10 cellular contexts compared by ENCODE assay signal in genomic region chr2:75481041-75481836, GRCh38.
A peak's percentile ranks its signal among the peaks of the same experiment; 100 is the strongest.
DNase-seq lines count a peak whose midpoint lies in the region; ATAC-seq and TF ChIP-seq lines count a peak whose summit lies in the region.
"Had no signal": no experiment of that assay in that cellular context is flagged by ENCODE, and none has a peak within 500 bp of the region (broad histone marks: within the 10 kb centered on the region; RNA-seq: fewer than 3 reads in every experiment).

No MANE protein-coding gene starts in this region.

- H3K9me3 Mint-ChIP-seq in HFFc6, result no peaks in the 10 kb centered on the region
- H3K9me3 Mint-ChIP-seq: nephron progenitor cell had no signal

- no peak overlapping the region for H3K27ac Mint-ChIP-seq in HFFc6
- H3K27ac Mint-ChIP-seq: dendritic cell treated with granulocyte-macrophage colony-stimulating factor and Interleukin-4, amounts not matched to agents 40 ng/mL and 50 ng/mL, for 4 days; nephron progenitor cell had no signal

- no peak overlapping the region for H3K4me3 ChIP-seq in BLaER1
- H3K4me3 ChIP-seq in foreskin fibroblast (ENCODE audit: low read depth in 1 of 2, low read length in 2 of 2), result no peak overlapping the region
- H3K4me3 ChIP-seq in MM.1S (ENCODE audit: low read length), result no peak overlapping the region

- no peak overlapping the region for H2AFZ ChIP-seq in MM.1S (ENCODE audit: low read length)

- peak; percentile 65 for TF ChIP-seq CTCF in HFFc6 (IDR thresholded peaks at IDR 0.05)
- peak; percentile 56 for TF ChIP-seq CTCF in foreskin fibroblast (IDR thresholded peaks at IDR 0.05; ENCODE audit: low read depth, low read length)
- no peak; the same call in 1 of the 2 replicates for TF ChIP-seq CTCF in MM.1S (IDR thresholded peaks at IDR 0.05; ENCODE audit: low read length)

- H3K79me2 ChIP-seq in MM.1S (ENCODE audit: low read length), result no peaks in the 10 kb centered on the region

- no peaks in the 10 kb centered on the region for H4K20me1 ChIP-seq in BLaER1
- H4K20me1 ChIP-seq in MM.1S (ENCODE audit: insufficient read depth, low read length), result no peaks in the 10 kb centered on the region

- no peaks in the 10 kb centered on the region for H3K27me3 ChIP-seq in BLaER1
- H3K27me3 ChIP-seq in MM.1S (replicated peaks; ENCODE audit: insufficient read depth, low read length), result no peaks in the 10 kb centered on the region

- H3K9ac ChIP-seq in BLaER1 (0 out of 2 replicates have a peak overlapping the region, but pooled peaks have one; percentile 27), MM.1S (ENCODE audit: low read length) (no peak overlapping the region)

- H3K4me2 ChIP-seq in BLaER1 (peak overlapping the region; percentile 56), MM.1S (ENCODE audit: low read depth, low read length) (no peak overlapping the region)

- no peaks in the 10 kb centered on the region for H3K9me2 ChIP-seq in MM.1S (replicated peaks; ENCODE audit: insufficient read depth, low read length)

- H3K27ac ChIP-seq in BLaER1, result peak overlapping the region; percentile 74
- no peak overlapping the region for H3K27ac ChIP-seq in MM.1S (ENCODE audit: low read length)

- no peaks in the 10 kb centered on the region for H3K27me3 Mint-ChIP-seq in HFFc6 (ENCODE audit: insufficient read depth)
- H3K27me3 Mint-ChIP-seq: dendritic cell treated with granulocyte-macrophage colony-stimulating factor and Interleukin-4, amounts not matched to agents 40 ng/mL and 50 ng/mL, for 4 days had no signal

- peaks cover 16% of the 10 kb centered on the region for H3K9me3 ChIP-seq in BLaER1
- no peaks in the 10 kb centered on the region for H3K9me3 ChIP-seq in MM.1S (replicated peaks; ENCODE audit: insufficient read depth, low read length)

- DNase-seq in HFFc6 (peak; percentile 35), RKO (ENCODE audit: low spot score) (peak; percentile 34), foreskin fibroblast (peak; percentile 16 to 53), 8988T (no peak), MM.1S (no peak)
- DNase-seq: nephron progenitor cell had no signal

- H3F3A ChIP-seq in MM.1S (ENCODE audit: insufficient read depth, low read length), result no peaks in the 10 kb centered on the region

- H3K4me3 Mint-ChIP-seq in HFFc6, result no peak overlapping the region
- H3K4me3 Mint-ChIP-seq: dendritic cell treated with granulocyte-macrophage colony-stimulating factor and Interleukin-4, amounts not matched to agents 40 ng/mL and 50 ng/mL, for 4 days; nephron progenitor cell had no signal

- H3K36me3 ChIP-seq in BLaER1, result no peaks in the 10 kb centered on the region
- no peaks in the 10 kb centered on the region for H3K36me3 ChIP-seq in MM.1S (replicated peaks; ENCODE audit: insufficient read depth, low read length)

- no peaks in the 10 kb centered on the region for H3K36me3 Mint-ChIP-seq in HFFc6 (ENCODE audit: low read depth)

- H3K4me1 ChIP-seq in BLaER1, result peaks cover 70% of the 10 kb centered on the region
- no peaks in the 10 kb centered on the region for H3K4me1 ChIP-seq in MM.1S (ENCODE audit: low read length)

- ATAC-seq in GM21381 (IDR thresholded peaks at IDR 0.05; ENCODE audit: unreplicated experiment) (no peak), HG02571 (IDR thresholded peaks at IDR 0.05; ENCODE audit: unreplicated experiment) (no peak)

- H3K4me1 Mint-ChIP-seq in HFFc6 (ENCODE audit: low read depth), result peaks cover 15% of the 10 kb centered on the region

Comparison
In these comparisons a context has a peak if more than half of its experiments do, and no peak if none do; other contexts are left out.
1. DNase-seq: peak in HFFc6 (single experiment), RKO (single experiment) and foreskin fibroblast (2 of 2); none in 8988T (single experiment) and MM.1S (single experiment).